ENCODE assay signal across 1 cellular context in genomic region chr4:73832651-73833237, GRCh38.
TF ChIP-seq lines count a peak whose summit lies in the region.

No MANE protein-coding gene starts in this region.

TF ChIP-seq in GM23338, 12 proteins besides CTCF, POLR2A, EP300 and RAD21 (continued from another document):
- TF ChIP-seq ZNF462 (CRISPR knock-in tag; IDR thresholded peaks at IDR 0.05) (no peak), ETS1 (IDR thresholded peaks at IDR 0.05) (no peak), REST (IDR thresholded peaks at IDR 0.05; ENCODE audit: unreplicated experiment) (no peak)
